ENCODE assay signal across 8 cellular contexts in the genomic region with DNA sequence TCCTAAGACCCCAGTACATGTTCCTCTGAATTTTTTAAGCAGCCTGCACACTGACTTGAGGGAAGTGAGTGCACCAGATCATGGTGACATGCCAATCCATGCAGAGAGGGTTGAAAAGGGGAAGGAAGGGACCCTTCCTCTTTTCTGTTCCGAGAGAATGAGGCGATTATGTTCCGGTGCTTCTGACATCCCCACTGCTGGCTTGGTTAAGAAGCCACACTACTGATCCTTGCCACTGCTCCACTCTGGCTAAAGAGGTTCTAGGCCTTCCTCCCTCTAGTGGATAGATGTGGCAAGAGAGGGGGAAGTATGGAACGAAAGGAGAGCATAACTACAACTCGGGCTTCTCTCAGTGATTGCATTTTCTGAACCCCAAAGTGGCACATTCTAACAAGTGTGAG. TPM values are rescaled to one million over a fixed set of nuclear protein-coding genes. Genes with fewer than 3 reads are reported as not detected.
DNase-seq lines count a peak whose midpoint lies in the region; ATAC-seq and TF ChIP-seq lines count a peak whose summit lies in the region.

No MANE protein-coding gene starts in this region.

- TF ChIP-seq POLR2A in erythroblast (IDR thresholded peaks at IDR 0.05; ENCODE audit: low read length): no peak

- no peaks in the 10 kb centered on the region for H3K9me3 Mint-ChIP-seq in natural killer cell

- ATAC-seq in natural killer cell: peak; percentile 13 to 62 (median 23)

- peaks cover 0 to 5% of the 10 kb centered on the region in 2 donors for H3K27me3 Mint-ChIP-seq in natural killer cell (ENCODE audit: low read depth in 2 of 2)

- CTCF ChIA-PET in HEK293T (lab: Yijun Ruan, JAX): no interaction called here

- peak overlapping the region; percentile 55 for H3K4me3 Mint-ChIP-seq in natural killer cell

- POLR2A ChIA-PET in HEK293T (lab: Yijun Ruan, JAX): interaction anchor here (1.1 to 1.5 kb wide), 2 partner anchors 9 to 31 kb away, joined by 4 to 8 read pairs; no protein-coding TSS in a partner anchor

- peak; percentile 16 for TF ChIP-seq CTCF in natural killer cell (IDR thresholded peaks at IDR 0.05)

- H3K4me1 Mint-ChIP-seq in natural killer cell: peaks cover 25 to 27% of the 10 kb centered on the region in 2 donors

- no peaks in the 10 kb centered on the region for H3K36me3 Mint-ChIP-seq in natural killer cell

- H3K27ac Mint-ChIP-seq in natural killer cell: peak overlapping the region in 1 of 2 donors; percentile 73

- DNase-seq in activated naive CD4-positive, alpha-beta T cell treated with Interleukin-2 at 50 U/mL for 16 hours: peak; percentile 11
- DNase-seq in activated naive CD4-positive, alpha-beta T cell (lab: John Stamatoyannopoulos, UW): no peak
- DNase-seq in HEK293T (ENCODE audit: extremely low spot score) (peak; percentile 82), NCI-H1694 (lab: John Stamatoyannopoulos, UW) (peak; percentile 40), UCSD-AML1 (lab: John Stamatoyannopoulos, UW; ENCODE audit: unreplicated experiment) (peak; percentile 77), erythroblast (lab: John Stamatoyannopoulos, UW) (peak; percentile 87 to 88), natural killer cell (no peak), occipital lobe (lab: John Stamatoyannopoulos, UW) (no peak)

- intact Hi-C loops in natural killer cell (cut with micrococcal nuclease): loop anchor here (1.0 to 2.0 kb wide), 2 partner anchors 38 to 43 kb away; a partner anchor contains a TSS

TF ChIP-seq in HEK293T, 16 proteins besides CTCF, POLR2A, EP300 and RAD21:
- no peak for TF ChIP-seq ZNF384 (IDR thresholded peaks at IDR 0.05)
- TF ChIP-seq ELF4 (IDR thresholded peaks at IDR 0.05): no peak
- TF ChIP-seq, protein P1, sequence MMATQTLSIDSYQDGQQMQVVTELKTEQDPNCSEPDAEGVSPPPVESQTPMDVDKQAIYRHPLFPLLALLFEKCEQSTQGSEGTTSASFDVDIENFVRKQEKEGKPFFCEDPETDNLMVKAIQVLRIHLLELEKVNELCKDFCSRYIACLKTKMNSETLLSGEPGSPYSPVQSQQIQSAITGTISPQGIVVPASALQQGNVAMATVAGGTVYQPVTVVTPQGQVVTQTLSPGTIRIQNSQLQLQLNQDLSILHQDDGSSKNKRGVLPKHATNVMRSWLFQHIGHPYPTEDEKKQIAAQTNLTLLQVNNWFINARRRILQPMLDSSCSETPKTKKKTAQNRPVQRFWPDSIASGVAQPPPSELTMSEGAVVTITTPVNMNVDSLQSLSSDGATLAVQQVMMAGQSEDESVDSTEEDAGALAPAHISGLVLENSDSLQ (IDR thresholded peaks at IDR 0.05): no peak
- no peak for TF ChIP-seq NFRKB (IDR thresholded peaks at IDR 0.05)
- no peak for TF ChIP-seq FOXA1 (IDR thresholded peaks at IDR 0.05)
- no peak for TF ChIP-seq LEF1 (IDR thresholded peaks at IDR 0.05; ENCODE audit: borderline replicate concordance)
- no peak for TF ChIP-seq SUZ12 (IDR thresholded peaks at IDR 0.05)
- no peak for TF ChIP-seq SP1 (IDR thresholded peaks at IDR 0.05)
- no peak for TF ChIP-seq HDGF (IDR thresholded peaks at IDR 0.05; ENCODE audit: borderline replicate concordance)
- TF ChIP-seq CTBP1 (IDR thresholded peaks at IDR 0.05; ENCODE audit: borderline replicate concordance): no peak
- TF ChIP-seq ARNT (IDR thresholded peaks at IDR 0.05): no peak
- no peak for TF ChIP-seq BHLHE40 (IDR thresholded peaks at IDR 0.05; ENCODE audit: borderline replicate concordance)

RNA-seq across cellular contexts. Expression of a gene that starts 1.8 kb away (rescaled TPM):
- total RNA-seq in natural killer cell (10 to 100 TPM; 27.5 to 36.6 (median 27.7) TPM), occipital lobe (19.5 TPM)

RNA-seq across cellular contexts. Expression of a gene that starts 10.8 kb away (rescaled TPM):
- 10 to 100 TPM; 61.9 to 81.7 (median 80.6) TPM for total RNA-seq in natural killer cell
- 54.6 TPM for total RNA-seq in occipital lobe

RNA-seq across cellular contexts. Expression of a gene that starts 38.3 kb away (rescaled TPM):
- total RNA-seq in natural killer cell (100 to 1,000 TPM; 127 to 147 (median 143) TPM), occipital lobe (131 TPM)

RNA-seq across cellular contexts. Expression of a gene that starts 41.9 kb away (rescaled TPM):
- total RNA-seq in natural killer cell: 10 to 100 TPM; 19.2 to 23.2 (median 22.6) TPM
- 37.0 TPM for total RNA-seq in occipital lobe

RNA-seq across cellular contexts. Expression of a gene that starts 57.4 kb away (rescaled TPM):
- total RNA-seq in natural killer cell: under 1 TPM; 0.18 to 0.88 (median 0.33) TPM
- total RNA-seq in occipital lobe: 11.1 TPM

Comparison
In these comparisons a context has a peak if more than half of its experiments do, and no peak if none do; other contexts are left out.
1. DNase-seq: peak in activated naive CD4-positive, alpha-beta T cell treated with Interleukin-2 at 50 U/mL for 16 hours (single experiment), HEK293T (single experiment), NCI-H1694 (single experiment), UCSD-AML1 (single experiment) and erythroblast (2 of 2); none in activated naive CD4-positive, alpha-beta T cell (0 of 4), natural killer cell (single experiment) and occipital lobe (single experiment).